Comparison of ENCODE assay signal across 8 cellular contexts in the genomic region with DNA sequence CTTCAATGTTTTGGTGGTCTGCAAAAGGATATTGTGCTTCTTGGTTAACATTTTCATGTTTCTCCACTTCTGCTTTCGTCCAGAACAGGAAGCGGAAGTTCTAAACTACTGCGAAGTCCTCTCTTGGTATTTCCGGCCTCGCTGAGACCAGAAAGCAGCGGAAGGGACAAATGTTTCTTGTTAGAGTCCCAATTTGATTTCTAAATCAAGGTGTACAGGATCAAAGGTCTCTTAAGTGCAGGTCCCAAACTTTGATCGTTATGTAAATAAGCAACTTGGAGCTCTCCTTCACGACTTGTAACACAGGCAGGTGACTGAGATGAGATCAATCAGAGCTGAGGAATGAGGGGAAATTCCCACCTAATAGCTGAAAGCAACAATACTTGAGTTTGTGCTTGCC. TPM values are rescaled to one million over a fixed set of nuclear protein-coding genes. Genes with fewer than 3 reads are reported as not detected.
DNase-seq lines count a peak whose midpoint lies in the region; ATAC-seq and TF ChIP-seq lines count a peak whose summit lies in the region.

No MANE protein-coding gene starts in this region.

- H3K4me1 Mint-ChIP-seq in activated naive CD8-positive, alpha-beta T cell (ENCODE audit: low read depth): peaks cover 26% of the 10 kb centered on the region
- no peaks in the 10 kb centered on the region for H3K4me1 Mint-ChIP-seq in osteocyte (ENCODE audit: unreplicated experiment)

- no peak overlapping the region for H3K4me3 ChIP-seq in mucosa of descending colon

- peak; percentile 91 for ATAC-seq in GM19438 (IDR thresholded peaks at IDR 0.05; ENCODE audit: low read depth, unreplicated experiment)
- ATAC-seq in HG03457 (IDR thresholded peaks at IDR 0.05; ENCODE audit: unreplicated experiment): peak; percentile 92
- ATAC-seq in mucosa of descending colon: peak; percentile 80

- TF ChIP-seq CTCF in mucosa of descending colon (IDR thresholded peaks at IDR 0.05) (no peak), osteocyte (IDR thresholded peaks at IDR 0.05) (no peak)

- H3K36me3 Mint-ChIP-seq in activated naive CD8-positive, alpha-beta T cell: peaks cover 2% of the 10 kb centered on the region
- H3K36me3 Mint-ChIP-seq in osteocyte (ENCODE audit: unreplicated experiment): no peaks in the 10 kb centered on the region

- H3K27me3 Mint-ChIP-seq in activated naive CD8-positive, alpha-beta T cell: peaks cover 7% of the 10 kb centered on the region
- H3K27me3 Mint-ChIP-seq in osteocyte (ENCODE audit: unreplicated experiment): no peaks in the 10 kb centered on the region

- no peaks in the 10 kb centered on the region for H3K9me3 Mint-ChIP-seq in activated naive CD8-positive, alpha-beta T cell (ENCODE audit: low read depth)
- H3K9me3 Mint-ChIP-seq in osteocyte (ENCODE audit: unreplicated experiment): no peaks in the 10 kb centered on the region

- intact Hi-C loops in mucosa of descending colon (cut with DNase I, micrococcal nuclease): no loop called here

- peaks cover 7% of the 10 kb centered on the region for H3K4me1 ChIP-seq in mucosa of descending colon (ENCODE audit: low read depth)

- no peaks in the 10 kb centered on the region for H3K9me3 ChIP-seq in mucosa of descending colon

- peak overlapping the region; percentile 91 for H3K27ac Mint-ChIP-seq in activated naive CD8-positive, alpha-beta T cell
- H3K27ac Mint-ChIP-seq in osteocyte (ENCODE audit: unreplicated experiment): no peak overlapping the region

- peak overlapping the region; percentile 89 for H3K4me3 Mint-ChIP-seq in activated naive CD8-positive, alpha-beta T cell
- no peak overlapping the region for H3K4me3 Mint-ChIP-seq in osteocyte (ENCODE audit: unreplicated experiment)

- no peaks in the 10 kb centered on the region for H3K36me3 ChIP-seq in mucosa of descending colon (ENCODE audit: low read depth)

- peak; percentile 25 for DNase-seq in EH (ENCODE audit: low read depth)
- peak in 1 of 3 donors; percentile 36 for DNase-seq in mucosa of descending colon
- no peak for DNase-seq in NCI-H2107 (lab: John Stamatoyannopoulos, UW)
- no peak for DNase-seq in osteocyte (ENCODE audit: extremely low spot score, unreplicated experiment)
- DNase-seq in DMS 273 treated with DMSO at 0.1 percent for 48 hours (lab: John Stamatoyannopoulos, UW): no peak

RNA-seq across cellular contexts. Expression of gene HMCN1, which starts 40.1 kb away (rescaled TPM):
- total RNA-seq in mucosa of descending colon (1 to 10 TPM; 2.0 to 8.6 (median 3.4) TPM), osteocyte (91.4 and 95.9 TPM in 2 replicates)
